8 cellular contexts compared by ENCODE assay signal in the genomic region with DNA sequence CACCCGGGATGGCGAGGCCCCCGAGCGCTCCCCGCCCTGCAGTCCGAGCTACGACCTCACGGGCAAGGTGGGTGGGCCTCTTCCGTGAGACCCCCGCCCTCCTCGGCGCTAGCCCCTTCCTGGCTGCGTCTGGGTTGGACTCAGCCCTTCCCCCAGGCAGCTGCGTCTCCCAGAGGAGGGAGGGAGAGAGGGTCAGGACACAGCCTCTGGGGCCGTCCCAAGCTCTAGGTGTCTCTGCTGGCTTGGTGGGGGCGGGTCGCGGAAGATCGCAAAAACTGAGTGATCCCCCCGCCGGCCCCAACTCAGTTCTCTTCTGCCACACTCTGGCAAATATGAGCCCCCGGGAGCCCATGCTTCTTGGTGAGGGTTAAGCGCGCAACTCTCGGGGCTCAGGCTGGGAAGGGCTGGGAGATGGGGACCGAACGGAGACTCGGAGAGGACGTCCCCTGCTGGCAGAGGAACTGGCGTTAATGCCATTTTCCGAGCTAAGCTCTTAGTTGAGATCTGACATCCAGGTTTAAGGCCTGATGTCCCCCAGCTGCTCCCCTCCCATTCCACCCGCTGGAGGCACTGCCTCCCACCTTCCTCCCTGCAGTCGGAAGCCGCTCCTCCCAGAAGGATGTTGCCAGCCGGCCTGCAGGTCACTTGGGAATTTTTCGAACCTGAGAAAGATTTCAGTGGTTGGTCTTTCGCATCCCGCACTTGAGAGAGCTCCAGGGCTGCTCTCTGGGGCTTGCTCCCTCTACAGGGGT. TPM values are rescaled to one million over a fixed set of nuclear protein-coding genes. Genes with fewer than 3 reads are reported as not detected.
DNase-seq lines count a peak whose midpoint lies in the region; ATAC-seq, FAIRE-seq and TF ChIP-seq lines count a peak whose summit lies in the region.

No MANE protein-coding gene starts in this region.

- H2AFZ ChIP-seq in ACC112 (ENCODE audit: low read length, unreplicated experiment) = no peak overlapping the region

- H3K27ac ChIP-seq in ACC112 (ENCODE audit: low read depth, low read length) = no peak overlapping the region
- H3K27ac ChIP-seq in brain microvascular endothelial cell = no peak overlapping the region
- H3K27ac ChIP-seq in left lung = peak overlapping the region in 1 of 2 donors; percentile 73
- H3K27ac ChIP-seq in thoracic aorta = no peak overlapping the region

- intact Hi-C loops in left lung (cut with DNase I) = loop anchor here in 1 of 2 donors (5.0 kb wide), 1 partner anchor 80 kb away; no protein-coding TSS in a partner anchor

- H3K9me3 ChIP-seq in left lung = no peaks in the 10 kb centered on the region
- no peaks in the 10 kb centered on the region for H3K9me3 ChIP-seq in thoracic aorta

- H3K36me3 ChIP-seq in ACC112 (ENCODE audit: insufficient read depth, low read length) (no peaks in the 10 kb centered on the region), brain microvascular endothelial cell (replicated peaks) (no peaks in the 10 kb centered on the region), left lung (no peaks in the 10 kb centered on the region), thoracic aorta (no peaks in the 10 kb centered on the region)

- TF ChIP-seq POLR2A in GM12892 (IDR thresholded peaks at IDR 0.05; ENCODE audit: low read depth, low read length) = no peak

- peak overlapping the region; percentile 19; the same call in 1 of the 2 replicates for H3K4me3 ChIP-seq in ACC112 (ENCODE audit: low read depth, low read length)
- H3K4me3 ChIP-seq in brain microvascular endothelial cell (ENCODE audit: low read depth, low read length) = no peak overlapping the region
- H3K4me3 ChIP-seq in left lung = peak overlapping the region; percentile 7 to 47
- peak overlapping the region; percentile 57 for H3K4me3 ChIP-seq in thoracic aorta

- TF ChIP-seq CTCF in brain microvascular endothelial cell (IDR thresholded peaks at IDR 0.05; ENCODE audit: low read depth, low read length, missing control alignments) (peak; percentile 51), left lung (IDR thresholded peaks at IDR 0.05) (no peak), thoracic aorta (IDR thresholded peaks at IDR 0.05) (no peak)

- DNase-seq in GM12892 (ENCODE audit: insufficient read length) = no peak
- peak; percentile 62 for DNase-seq in OCI-M1 (lab: John Stamatoyannopoulos, UW)
- DNase-seq in brain microvascular endothelial cell = no peak
- no peak for DNase-seq in left lung
- DNase-seq in thoracic aorta (ENCODE audit: low spot score) = no peak
- DNase-seq in NCI-H128 (lab: John Stamatoyannopoulos, UW; ENCODE audit: unreplicated experiment) = no peak

- H3K27me3 ChIP-seq in ACC112 (ENCODE audit: insufficient read depth, low read length) (peaks cover 70% of the 10 kb centered on the region), brain microvascular endothelial cell (replicated peaks) (peaks cover 21% of the 10 kb centered on the region), left lung (peaks cover 21 to 60% of the 10 kb centered on the region in 2 donors), thoracic aorta (replicated peaks; ENCODE audit: insufficient read depth) (no peaks in the 10 kb centered on the region)

- H3K79me2 ChIP-seq in ACC112 (ENCODE audit: control insufficient read depth, insufficient read depth, low read length, unreplicated experiment) = no peaks in the 10 kb centered on the region

- H3K4me1 ChIP-seq in ACC112 (ENCODE audit: control insufficient read depth, insufficient read depth, low read length, unreplicated experiment) (no peaks in the 10 kb centered on the region), left lung (peaks cover 8 to 72% of the 10 kb centered on the region in 2 donors), thoracic aorta (ENCODE audit: control insufficient read depth in 1 of 2, low read depth in 2 of 2) (peaks cover 0 to 26% of the 10 kb centered on the region in 2 donors)

- peak; percentile 38 for FAIRE-seq in GM12892 (lab: Jason Lieb, UNC)

- in situ Hi-C loops in brain microvascular endothelial cell (cut with HindIII; ENCODE audit: low pct_ligation_motif_present, low sequenced_read_pairs) = no loop called here

- ATAC-seq in left lung (peak; percentile 51), thoracic aorta (ENCODE audit: insufficient number of reproducible peaks, low FRiP score, low read depth) (no peak), HG02840 (IDR thresholded peaks at IDR 0.05; ENCODE audit: low FRiP score, unreplicated experiment) (no peak)

RNA-seq across cellular contexts. Expression of gene RAB37, which starts 0.4 kb away (rescaled TPM):
- polyA plus RNA-seq in GM12892 (2012; ENCODE audit: missing spikeins) = 10.3 TPM
- total RNA-seq in left lung (1 to 10 TPM; 3.2 to 4.8 TPM), thoracic aorta (1 to 10 TPM; 2.2 to 3.2 TPM)

RNA-seq across cellular contexts. Expression of gene NHERF1, which starts 11.0 kb away (rescaled TPM):
- polyA plus RNA-seq in GM12892 (2012; ENCODE audit: missing spikeins) = 26.2 TPM
- 10 to 100 TPM; 25.5 to 37.5 TPM for total RNA-seq in left lung
- total RNA-seq in thoracic aorta = 10 to 100 TPM; 23.2 to 32.8 TPM

RNA-seq across cellular contexts. Expression of gene CD300LF, which starts 24.8 kb away (rescaled TPM):
- not detected for polyA plus RNA-seq in GM12892 (2012; ENCODE audit: missing spikeins)
- total RNA-seq in left lung (10 to 100 TPM; 18.7 to 26.7 TPM), thoracic aorta (1 to 10 TPM in 1 of 2 donors, not detected in 1; 2.3 TPM)

RNA-seq across cellular contexts. Expression of gene NAT9, which starts 38.7 kb away (rescaled TPM):
- polyA plus RNA-seq in GM12892 (2012; ENCODE audit: missing spikeins) = 36.4 TPM
- total RNA-seq in left lung (10 to 100 TPM; 42.8 to 45.8 TPM), thoracic aorta (10 to 100 TPM; 37.1 to 39.4 TPM)

Comparison
In these comparisons a context has a peak if more than half of its experiments do, and no peak if none do; other contexts are left out.
1. RNA of gene CD300LF, which starts 24.8 kb away (total RNA-seq): 18.7 to 26.7 TPM in left lung; 2.3 TPM in thoracic aorta; every median in the first group is over 4 times any median in the second.